Comparison of ENCODE assay signal across 8 cellular contexts in the genomic region with DNA sequence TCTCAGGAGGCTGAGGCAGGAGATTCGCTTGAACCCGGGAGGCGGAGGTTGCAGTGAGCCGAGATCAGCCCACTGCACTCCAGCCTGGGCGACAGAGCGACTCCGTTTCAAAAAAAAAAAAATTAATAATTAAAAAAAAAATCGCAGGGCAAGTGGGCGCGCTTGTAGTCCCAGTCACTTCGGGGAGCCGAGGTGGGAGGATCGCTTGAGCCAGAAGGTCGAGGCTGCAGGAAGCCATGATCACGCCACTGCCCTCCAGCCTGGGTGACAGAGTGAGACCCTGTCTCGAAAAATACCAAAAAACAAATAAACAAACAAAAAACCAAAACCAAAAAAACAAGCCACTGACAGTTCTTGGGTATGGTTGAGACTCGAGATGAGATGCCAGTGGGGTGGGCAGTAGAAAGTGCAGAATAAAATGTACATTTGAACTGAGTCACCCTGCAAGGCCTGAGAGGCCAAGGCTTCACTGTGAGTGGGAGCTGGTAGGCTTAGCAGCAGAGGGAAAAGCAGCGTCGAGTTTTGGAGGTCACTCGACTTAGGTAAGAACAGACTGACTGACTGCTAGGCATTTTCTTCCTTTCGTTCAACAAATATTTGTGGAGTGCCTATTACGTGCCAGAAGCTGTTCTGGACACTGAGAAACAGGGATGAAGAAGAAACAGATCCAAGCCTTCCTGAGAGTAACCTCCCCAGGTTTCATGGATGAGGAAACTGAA. TPM values are rescaled to one million over a fixed set of nuclear protein-coding genes. Genes with fewer than 3 reads are reported as not detected.
A peak's percentile ranks its signal among the peaks of the same experiment; 100 is the strongest.
DNase-seq lines count a peak whose midpoint lies in the region; ATAC-seq, FAIRE-seq and TF ChIP-seq lines count a peak whose summit lies in the region.

No MANE protein-coding gene starts in this region.

- FAIRE-seq in H54 (lab: Jason Lieb, UNC), result no peak

- intact Hi-C loops in activated T-helper 2 cell treated with anti-CD3 and anti-CD28 coated beads, Interferon-gamma antibody, Interleukin-2, Interleukin-4, amounts not matched to agents 10 μg/mL and 5 μg/mL and 100 μg/mL, durations not matched to agents 14 hours and 24 hours and 36 hours (cut with micrococcal nuclease), result loop anchor here (1.0 kb wide), 2 partner anchors 9 to 133 kb away; partner anchors contain the start of gene TSG101

- H3K27me3 Mint-ChIP-seq in activated T-helper 2 cell treated with anti-CD3 and anti-CD28 coated beads, Interferon-gamma antibody, Interleukin-2, Interleukin-4, amounts not matched to agents 10 μg/mL and 5 μg/mL and 100 μg/mL, durations not matched to agents 14 hours and 24 hours and 36 hours (ENCODE audit: low read depth), result no peaks in the 10 kb centered on the region

- no peaks in the 10 kb centered on the region for H3K9me3 Mint-ChIP-seq in activated T-helper 2 cell treated with anti-CD3 and anti-CD28 coated beads, Interferon-gamma antibody, Interleukin-2, Interleukin-4, amounts not matched to agents 10 μg/mL and 5 μg/mL and 100 μg/mL, durations not matched to agents 14 hours and 24 hours and 36 hours

- peak; percentile 2 for ATAC-seq in HG02885 (IDR thresholded peaks at IDR 0.05; ENCODE audit: poor library complexity, unreplicated experiment)
- no peak for ATAC-seq in GM18909 (IDR thresholded peaks at IDR 0.05; ENCODE audit: poor library complexity, unreplicated experiment)

- peaks cover 42% of the 10 kb centered on the region for H4K20me1 ChIP-seq in BLaER1

- H3K4me1 Mint-ChIP-seq in activated T-helper 2 cell treated with anti-CD3 and anti-CD28 coated beads, Interferon-gamma antibody, Interleukin-2, Interleukin-4, amounts not matched to agents 10 μg/mL and 5 μg/mL and 100 μg/mL, durations not matched to agents 14 hours and 24 hours and 36 hours (ENCODE audit: low read depth), result peaks cover 37% of the 10 kb centered on the region

- H3K4me2 ChIP-seq in BLaER1, result peak overlapping the region; percentile 86

- H3K27me3 ChIP-seq in BLaER1 (no peaks in the 10 kb centered on the region), iPS-18a (ENCODE audit: control insufficient read depth, insufficient read depth, low read length) (no peaks in the 10 kb centered on the region)

- DNase-seq in activated T-helper 2 cell treated with anti-CD3 and anti-CD28 coated beads, Interferon-gamma antibody, Interleukin-2, Interleukin-4, amounts not matched to agents 10 μg/mL and 5 μg/mL and 100 μg/mL, durations not matched to agents 14 hours and 24 hours and 36 hours (ENCODE audit: low spot score), result peak; percentile 18
- DNase-seq in stimulated activated CD4-positive, alpha-beta T cell treated with anti-CD3 and anti-CD28 coated beads, Interleukin-4, amount 100 ng/mL, for 24 hours, result peak; percentile 34
- DNase-seq in globus pallidus (ENCODE audit: low spot score) (no peak), H54 (ENCODE audit: insufficient read length, low spot score) (no peak)

- H3K27ac Mint-ChIP-seq in activated T-helper 2 cell treated with anti-CD3 and anti-CD28 coated beads, Interferon-gamma antibody, Interleukin-2, Interleukin-4, amounts not matched to agents 10 μg/mL and 5 μg/mL and 100 μg/mL, durations not matched to agents 14 hours and 24 hours and 36 hours, result peak overlapping the region; percentile 95

- H3K27ac ChIP-seq in BLaER1, result peak overlapping the region; percentile 96
- no peak overlapping the region for H3K27ac ChIP-seq in iPS-18a (ENCODE audit: low read length)

- no peak for TF ChIP-seq POLR2A in H54 (IDR thresholded peaks at IDR 0.05; ENCODE audit: low read depth, low read length)

- H3K9ac ChIP-seq in BLaER1 (peak overlapping the region; percentile 98), iPS-18a (ENCODE audit: low read length) (peak overlapping the region; percentile 83)

- H3K4me3 ChIP-seq in BLaER1 (peak overlapping the region; percentile 98), iPS-18a (ENCODE audit: low read length) (peak overlapping the region; percentile 93)

- peaks cover 42% of the 10 kb centered on the region for H3K36me3 Mint-ChIP-seq in activated T-helper 2 cell treated with anti-CD3 and anti-CD28 coated beads, Interferon-gamma antibody, Interleukin-2, Interleukin-4, amounts not matched to agents 10 μg/mL and 5 μg/mL and 100 μg/mL, durations not matched to agents 14 hours and 24 hours and 36 hours (ENCODE audit: low read depth)

- H3K4me1 ChIP-seq in BLaER1 (peaks cover 42% of the 10 kb centered on the region), iPS-18a (ENCODE audit: control insufficient read depth, low read depth, low read length) (peaks cover 9% of the 10 kb centered on the region)

- H3K9me3 ChIP-seq in BLaER1 (no peaks in the 10 kb centered on the region), iPS-18a (ENCODE audit: control insufficient read depth, low read depth, low read length) (no peaks in the 10 kb centered on the region)

- H3K36me3 ChIP-seq in BLaER1 (peaks cover 25% of the 10 kb centered on the region), iPS-18a (ENCODE audit: control insufficient read depth, low read depth, low read length) (peaks cover 16% of the 10 kb centered on the region)

- H3K4me3 Mint-ChIP-seq in activated T-helper 2 cell treated with anti-CD3 and anti-CD28 coated beads, Interferon-gamma antibody, Interleukin-2, Interleukin-4, amounts not matched to agents 10 μg/mL and 5 μg/mL and 100 μg/mL, durations not matched to agents 14 hours and 24 hours and 36 hours (ENCODE audit: low read depth), result peak overlapping the region; percentile 97

RNA-seq across cellular contexts. Expression of gene LDHA, which starts 0.6 kb away (rescaled TPM):
- 1,864 and 1,905 TPM in 2 replicates for total RNA-seq in activated T-helper 2 cell treated with anti-CD3 and anti-CD28 coated beads, Interferon-gamma antibody, Interleukin-2, Interleukin-4, amounts not matched to agents 10 μg/mL and 5 μg/mL and 100 μg/mL, durations not matched to agents 14 hours and 24 hours and 36 hours

RNA-seq across cellular contexts. Expression of gene LDHC, which starts 18.4 kb away (rescaled TPM):
- not detected in 2 replicates for total RNA-seq in activated T-helper 2 cell treated with anti-CD3 and anti-CD28 coated beads, Interferon-gamma antibody, Interleukin-2, Interleukin-4, amounts not matched to agents 10 μg/mL and 5 μg/mL and 100 μg/mL, durations not matched to agents 14 hours and 24 hours and 36 hours

Comparison
In these comparisons a context has a peak if more than half of its experiments do, and no peak if none do; other contexts are left out.
1. DNase-seq: peak in activated T-helper 2 cell treated with anti-CD3 and anti-CD28 coated beads, Interferon-gamma antibody, Interleukin-2, Interleukin-4, amounts not matched to agents 10 μg/mL and 5 μg/mL and 100 μg/mL, durations not matched to agents 14 hours and 24 hours and 36 hours (single experiment) and stimulated activated CD4-positive, alpha-beta T cell treated with anti-CD3 and anti-CD28 coated beads, Interleukin-4, amount 100 ng/mL, for 24 hours (single experiment); none in globus pallidus (single experiment) and H54 (single experiment).